In genomic region chrX:47918274-47918673, GRCh38 we compare ENCODE assay signal across 28 cellular contexts.
"Had no signal": no experiment of that assay in that cellular context is flagged by ENCODE, and none has a peak within 500 bp of the region (broad histone marks: within the 10 kb centered on the region; RNA-seq: fewer than 3 reads in every experiment).

No MANE protein-coding gene starts in this region.

- H3K36me3 ChIP-seq: colonic mucosa had no signal

- H3K27ac Mint-ChIP-seq: dendritic cell treated with granulocyte-macrophage colony-stimulating factor and Interleukin-4, amounts not matched to agents 40 ng/mL and 50 ng/mL, for 4 days; effector memory CD8-positive, alpha-beta T cell; endodermal cell; mesothelial cell of epicardium; naive B cell had no signal

- H3K27me3 Mint-ChIP-seq: dendritic cell treated with granulocyte-macrophage colony-stimulating factor and Interleukin-4, amounts not matched to agents 40 ng/mL and 50 ng/mL, for 4 days; effector memory CD8-positive, alpha-beta T cell; naive B cell had no signal

- ATAC-seq: effector memory CD8-positive, alpha-beta T cell; esophagus mucosa; gastrocnemius medialis; heart right ventricle; left cardiac atrium; left lung; left ventricle myocardium superior; lower lobe of right lung; mucosa of descending colon had no signal

- H3K4me3 ChIP-seq: colonic mucosa, esophagus squamous epithelium, gastrocnemius medialis, heart right ventricle, left lung, lower lobe of right lung, mucosa of descending colon had no signal

- DNase-seq: colonic mucosa; cortex of kidney; effector CD8-positive, alpha-beta T cell; effector memory CD8-positive, alpha-beta T cell; endodermal cell; erythroblast; esophagus squamous epithelium; foreskin fibroblast; foreskin melanocyte; gastrocnemius medialis; glutamatergic neuron; head of caudate nucleus; heart right ventricle; hippocampal formation; left cardiac atrium; left lung; left ventricle myocardium superior; lower lobe of right lung; mesenchymal stem cell; mucosa of descending colon; naive B cell had no signal

- H3K27ac ChIP-seq: colonic mucosa, epithelial cell of prostate, esophagus squamous epithelium, gastrocnemius medialis, heart right ventricle, left lung, lower lobe of right lung had no signal

- H3K4me1 ChIP-seq: colonic mucosa, esophagus squamous epithelium, gastrocnemius medialis, heart right ventricle, left lung, lower lobe of right lung had no signal

- H3K4me1 Mint-ChIP-seq: endodermal cell, mesothelial cell of epicardium, naive B cell had no signal

- FAIRE-seq: endometrium, islet of Langerhans, keratinocyte had no signal

- H3K27me3 ChIP-seq: colonic mucosa, esophagus squamous epithelium, gastrocnemius medialis, heart right ventricle, left lung had no signal

- H3K4me3 Mint-ChIP-seq: dendritic cell treated with granulocyte-macrophage colony-stimulating factor and Interleukin-4, amounts not matched to agents 40 ng/mL and 50 ng/mL, for 4 days; effector memory CD8-positive, alpha-beta T cell; endodermal cell; mesothelial cell of epicardium; naive B cell had no signal
